Comparison of ENCODE assay signal across 1 cellular context in the genomic region with DNA sequence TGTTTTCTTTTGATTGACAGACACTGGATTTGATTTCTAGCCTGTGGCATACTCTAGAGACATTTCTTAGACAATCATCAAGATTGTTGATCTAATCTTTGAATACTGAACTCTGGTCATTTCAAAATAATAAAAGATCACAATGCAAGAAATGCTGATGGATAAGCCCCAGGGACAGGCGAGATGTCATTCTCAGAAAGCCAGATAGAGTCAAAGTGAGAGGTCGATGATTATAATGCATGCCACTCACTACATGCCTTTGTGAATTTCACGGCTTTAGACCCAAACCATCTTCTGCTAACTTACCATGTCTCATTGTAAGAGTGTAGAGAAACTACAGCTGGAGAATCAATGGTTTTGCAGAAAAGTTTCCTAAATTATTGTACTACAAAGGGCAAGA.
TF ChIP-seq lines count a peak whose summit lies in the region.

No MANE protein-coding gene starts in this region.

TF ChIP-seq in GM23338, 12 proteins besides CTCF, POLR2A, EP300 and RAD21 (continued from another document):
- no peak for TF ChIP-seq REST (IDR thresholded peaks at IDR 0.05; ENCODE audit: unreplicated experiment)
- no peak for TF ChIP-seq EZH2phosphoT487 (IDR thresholded peaks at IDR 0.05; ENCODE audit: unreplicated experiment)
- no peak for TF ChIP-seq JUNB (IDR thresholded peaks at IDR 0.05; ENCODE audit: unreplicated experiment)
- TF ChIP-seq POLR2AphosphoS5 (IDR thresholded peaks at IDR 0.05; ENCODE audit: low read depth): no peak
- TF ChIP-seq EZH2 (IDR thresholded peaks at IDR 0.05; ENCODE audit: low read depth, unreplicated experiment): no peak
- TF ChIP-seq, protein P1, sequence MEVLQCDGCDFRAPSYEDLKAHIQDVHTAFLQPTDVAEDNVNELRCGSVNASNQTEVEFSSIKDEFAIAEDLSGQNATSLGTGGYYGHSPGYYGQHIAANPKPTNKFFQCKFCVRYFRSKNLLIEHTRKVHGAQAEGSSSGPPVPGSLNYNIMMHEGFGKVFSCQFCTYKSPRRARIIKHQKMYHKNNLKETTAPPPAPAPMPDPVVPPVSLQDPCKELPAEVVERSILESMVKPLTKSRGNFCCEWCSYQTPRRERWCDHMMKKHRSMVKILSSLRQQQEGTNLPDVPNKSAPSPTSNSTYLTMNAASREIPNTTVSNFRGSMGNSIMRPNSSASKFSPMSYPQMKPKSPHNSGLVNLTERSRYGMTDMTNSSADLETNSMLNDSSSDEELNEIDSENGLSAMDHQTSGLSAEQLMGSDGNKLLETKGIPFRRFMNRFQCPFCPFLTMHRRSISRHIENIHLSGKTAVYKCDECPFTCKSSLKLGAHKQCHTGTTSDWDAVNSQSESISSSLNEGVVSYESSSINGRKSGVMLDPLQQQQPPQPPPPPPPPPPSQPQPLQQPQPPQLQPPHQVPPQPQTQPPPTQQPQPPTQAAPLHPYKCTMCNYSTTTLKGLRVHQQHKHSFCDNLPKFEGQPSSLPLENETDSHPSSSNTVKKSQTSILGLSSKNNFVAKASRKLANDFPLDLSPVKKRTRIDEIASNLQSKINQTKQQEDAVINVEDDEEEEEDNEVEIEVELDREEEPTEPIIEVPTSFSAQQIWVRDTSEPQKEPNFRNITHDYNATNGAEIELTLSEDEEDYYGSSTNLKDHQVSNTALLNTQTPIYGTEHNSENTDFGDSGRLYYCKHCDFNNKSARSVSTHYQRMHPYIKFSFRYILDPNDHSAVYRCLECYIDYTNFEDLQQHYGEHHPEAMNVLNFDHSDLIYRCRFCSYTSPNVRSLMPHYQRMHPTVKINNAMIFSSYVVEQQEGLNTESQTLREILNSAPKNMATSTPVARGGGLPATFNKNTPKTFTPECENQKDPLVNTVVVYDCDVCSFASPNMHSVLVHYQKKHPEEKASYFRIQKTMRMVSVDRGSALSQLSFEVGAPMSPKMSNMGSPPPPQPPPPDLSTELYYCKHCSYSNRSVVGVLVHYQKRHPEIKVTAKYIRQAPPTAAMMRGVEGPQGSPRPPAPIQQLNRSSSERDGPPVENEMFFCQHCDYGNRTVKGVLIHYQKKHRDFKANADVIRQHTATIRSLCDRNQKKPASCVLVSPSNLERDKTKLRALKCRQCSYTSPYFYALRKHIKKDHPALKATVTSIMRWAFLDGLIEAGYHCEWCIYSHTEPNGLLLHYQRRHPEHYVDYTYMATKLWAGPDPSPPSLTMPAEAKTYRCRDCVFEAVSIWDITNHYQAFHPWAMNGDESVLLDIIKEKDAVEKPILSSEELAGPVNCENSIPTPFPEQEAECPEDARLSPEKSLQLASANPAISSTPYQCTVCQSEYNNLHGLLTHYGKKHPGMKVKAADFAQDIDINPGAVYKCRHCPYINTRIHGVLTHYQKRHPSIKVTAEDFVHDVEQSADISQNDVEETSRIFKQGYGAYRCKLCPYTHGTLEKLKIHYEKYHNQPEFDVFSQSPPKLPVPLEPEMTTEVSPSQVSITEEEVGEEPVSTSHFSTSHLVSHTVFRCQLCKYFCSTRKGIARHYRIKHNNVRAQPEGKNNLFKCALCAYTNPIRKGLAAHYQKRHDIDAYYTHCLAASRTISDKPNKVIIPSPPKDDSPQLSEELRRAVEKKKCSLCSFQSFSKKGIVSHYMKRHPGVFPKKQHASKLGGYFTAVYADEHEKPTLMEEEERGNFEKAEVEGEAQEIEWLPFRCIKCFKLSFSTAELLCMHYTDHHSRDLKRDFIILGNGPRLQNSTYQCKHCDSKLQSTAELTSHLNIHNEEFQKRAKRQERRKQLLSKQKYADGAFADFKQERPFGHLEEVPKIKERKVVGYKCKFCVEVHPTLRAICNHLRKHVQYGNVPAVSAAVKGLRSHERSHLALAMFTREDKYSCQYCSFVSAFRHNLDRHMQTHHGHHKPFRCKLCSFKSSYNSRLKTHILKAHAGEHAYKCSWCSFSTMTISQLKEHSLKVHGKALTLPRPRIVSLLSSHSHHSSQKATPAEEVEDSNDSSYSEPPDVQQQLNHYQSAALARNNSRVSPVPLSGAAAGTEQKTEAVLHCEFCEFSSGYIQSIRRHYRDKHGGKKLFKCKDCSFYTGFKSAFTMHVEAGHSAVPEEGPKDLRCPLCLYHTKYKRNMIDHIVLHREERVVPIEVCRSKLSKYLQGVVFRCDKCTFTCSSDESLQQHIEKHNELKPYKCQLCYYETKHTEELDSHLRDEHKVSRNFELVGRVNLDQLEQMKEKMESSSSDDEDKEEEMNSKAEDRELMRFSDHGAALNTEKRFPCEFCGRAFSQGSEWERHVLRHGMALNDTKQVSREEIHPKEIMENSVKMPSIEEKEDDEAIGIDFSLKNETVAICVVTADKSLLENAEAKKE (CRISPR knock-in tag; IDR thresholded peaks at IDR 0.05): no peak
- no peak for TF ChIP-seq ZNF114 (CRISPR knock-in tag; IDR thresholded peaks at IDR 0.05)
- no peak for TF ChIP-seq ZNF331 (CRISPR knock-in tag; IDR thresholded peaks at IDR 0.05; ENCODE audit: low read depth)
